Comparison of ENCODE assay signal across 8 cellular contexts in the genomic region with DNA sequence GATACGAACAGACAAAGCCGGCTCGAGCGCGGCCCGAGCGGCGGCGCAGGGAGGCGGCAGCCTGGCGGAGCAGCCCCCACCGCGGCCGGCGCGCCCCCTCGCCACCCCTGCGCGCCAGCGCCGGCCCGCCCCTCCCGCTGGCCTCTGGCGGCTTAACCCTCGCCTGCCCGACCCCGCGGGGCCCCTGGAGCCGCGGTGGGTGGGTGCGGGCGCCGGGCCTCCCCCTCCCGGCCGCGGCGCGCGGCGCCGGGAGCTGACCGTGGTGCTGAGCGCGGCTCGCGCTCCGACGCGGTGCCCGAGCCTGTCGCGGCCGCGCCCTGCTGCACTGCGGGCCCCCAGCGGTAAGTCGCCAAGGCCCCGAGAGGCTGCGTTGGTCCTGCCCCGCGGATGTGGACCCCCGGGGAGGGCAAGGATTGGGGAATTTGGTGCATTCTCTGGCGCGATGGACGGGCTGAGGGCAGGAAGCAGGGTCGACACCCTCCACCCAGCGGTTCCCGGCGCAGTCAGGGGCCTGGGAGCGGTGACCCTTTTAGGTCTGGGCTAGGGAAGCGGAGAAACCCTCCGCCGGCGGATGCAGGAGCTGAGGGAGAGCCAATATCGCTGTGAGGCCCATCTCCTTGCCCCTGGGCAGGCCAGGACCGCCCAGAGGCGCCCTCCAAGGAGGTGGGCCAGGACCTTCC. TPM values are rescaled to one million over a fixed set of nuclear protein-coding genes. Genes with fewer than 3 reads are reported as not detected.
A peak's percentile ranks its signal among the peaks of the same experiment; 100 is the strongest.
DNase-seq lines count a peak whose midpoint lies in the region; ATAC-seq and TF ChIP-seq lines count a peak whose summit lies in the region.

No MANE protein-coding gene starts in this region.

- H3K27ac ChIP-seq in BLaER1 treated with 17β-estradiol and CSF1 and Interleukin-3, amounts not matched to agents 10 nM and 100 nM, result no peak overlapping the region
- H3K27ac ChIP-seq in GM23248 (no peak overlapping the region), VCaP (peak overlapping the region; percentile 85)

- DNase-seq in GM23248 (peak; percentile 47), cardiac septum (ENCODE audit: low spot score) (peak; percentile 43), retinal pigment epithelial cell (ENCODE audit: low read depth) (no peak), CD14-positive monocyte (ENCODE audit: low spot score) (no peak)

- H3K27ac Mint-ChIP-seq in CD14-positive monocyte, result no peak overlapping the region

- no peaks in the 10 kb centered on the region for H3K36me3 ChIP-seq in BLaER1 treated with 17β-estradiol and CSF1 and Interleukin-3, amounts not matched to agents 10 nM and 100 nM
- H3K36me3 ChIP-seq in GM23248 (ENCODE audit: low read depth), result no peaks in the 10 kb centered on the region

- H3K9me2 ChIP-seq in GM23248 (ENCODE audit: insufficient read depth), result no peaks in the 10 kb centered on the region

- WGBS in GM23248 (ENCODE audit: low coverage in 1 of 2, low lambda C conversion rate in 2 of 2, missing lambda C conversion rate in 2 of 2), 2 experiments, result 3 to 8% methylated on average over 38 to 64 of the region's 77 CpGs

- H3K4me1 ChIP-seq in BLaER1 treated with 17β-estradiol and CSF1 and Interleukin-3, amounts not matched to agents 10 nM and 100 nM, result peaks cover 0 to 9% (median 7%) of the 10 kb centered on the region in 10 experiments; a peak in 11 of 20 replicates
- H3K4me1 ChIP-seq in GM23248 (ENCODE audit: insufficient read depth), result no peaks in the 10 kb centered on the region

- no peaks in the 10 kb centered on the region for H3K9me3 ChIP-seq in BLaER1 treated with 17β-estradiol and CSF1 and Interleukin-3, amounts not matched to agents 10 nM and 100 nM (replicated peaks in 1 of 11)
- H3K9me3 ChIP-seq in GM23248 (ENCODE audit: low read depth), result no peaks in the 10 kb centered on the region

- peak overlapping the region; percentile 56 to 73 (median 64) for H3K4me3 ChIP-seq in BLaER1 treated with 17β-estradiol and CSF1 and Interleukin-3, amounts not matched to agents 10 nM and 100 nM
- H3K4me3 ChIP-seq in GM23248 (no peak overlapping the region), retinal pigment epithelial cell (ENCODE audit: low read length) (peak overlapping the region; percentile 39)

- peak overlapping the region in 1 of 2 donors; percentile 79 for H3K4me3 Mint-ChIP-seq in CD14-positive monocyte

- H3K36me3 Mint-ChIP-seq in CD14-positive monocyte, result no peaks in the 10 kb centered on the region

- in situ Hi-C loops in GM23248 (cut with MboI), result no loop called here

- no peak overlapping the region for H2AFZ ChIP-seq in GM23248

- no peaks in the 10 kb centered on the region for H3F3A ChIP-seq in GM23248 (ENCODE audit: insufficient read depth)

- H3K27me3 Mint-ChIP-seq in CD14-positive monocyte (ENCODE audit: low read depth in 3 of 3), result peaks cover 38 to 48% (median 41%) of the 10 kb centered on the region in 3 donors

- H4K20me1 ChIP-seq in BLaER1 treated with 17β-estradiol and CSF1 and Interleukin-3, amounts not matched to agents 10 nM and 100 nM, result peaks cover 0 to 37% (median 9%) of the 10 kb centered on the region in 11 experiments; a peak in 12 of 22 replicates
- H4K20me1 ChIP-seq in GM23248 (ENCODE audit: insufficient read depth), result no peaks in the 10 kb centered on the region

- peaks cover 29 to 46% (median 36%) of the 10 kb centered on the region in 11 experiments for H3K27me3 ChIP-seq in BLaER1 treated with 17β-estradiol and CSF1 and Interleukin-3, amounts not matched to agents 10 nM and 100 nM
- peaks cover 22% of the 10 kb centered on the region for H3K27me3 ChIP-seq in GM23248 (replicated peaks; ENCODE audit: insufficient read depth)

- H3K9me3 Mint-ChIP-seq in CD14-positive monocyte, result peaks cover 0 to 7% (median 1%) of the 10 kb centered on the region in 7 donors

- intact Hi-C loops in cardiac septum (cut with DNase I), result no loop called here
- intact Hi-C loops in CD14-positive monocyte (cut with micrococcal nuclease), result no loop called here

- ATAC-seq in HG02623 (IDR thresholded peaks at IDR 0.05; ENCODE audit: unreplicated experiment) (no peak), HG02938 (IDR thresholded peaks at IDR 0.05; ENCODE audit: unreplicated experiment) (no peak)

- H3K9ac ChIP-seq in BLaER1 treated with 17β-estradiol and CSF1 and Interleukin-3, amounts not matched to agents 10 nM and 100 nM, result peak overlapping the region in 5 of 11 experiments; percentile 1 to 55 (median 37); a peak in 6 of 22 replicates
- H3K9ac ChIP-seq in GM23248, result no peak overlapping the region

- H3K4me2 ChIP-seq in BLaER1 treated with 17β-estradiol and CSF1 and Interleukin-3, amounts not matched to agents 10 nM and 100 nM, result peak overlapping the region; percentile 89 to 98 (median 96)
- no peak overlapping the region for H3K4me2 ChIP-seq in GM23248 (ENCODE audit: unreplicated experiment)

- no peaks in the 10 kb centered on the region for H3K79me2 ChIP-seq in GM23248 (ENCODE audit: insufficient read depth)

- TF ChIP-seq CTCF in VCaP (conservative IDR thresholded peaks at IDR 0.05), result peak; percentile 15; the same call in 1 of the 2 replicates
- TF ChIP-seq CTCF in retinal pigment epithelial cell (conservative IDR thresholded peaks at IDR 0.05; ENCODE audit: low read depth, low read length), result no peak
- no peak for TF ChIP-seq CTCF in CD14-positive monocyte (IDR thresholded peaks at IDR 0.05)

- no peaks in the 10 kb centered on the region for H3K4me1 Mint-ChIP-seq in CD14-positive monocyte

RNA-seq across cellular contexts. Expression of gene AMER3, which starts 0.8 kb away (rescaled TPM):
- not detected in 2 replicates for total RNA-seq in GM23248 (2014; rRNA removed; shearing (Covaris generic))
- not detected in 2 replicates for polyA plus RNA-seq in GM23248 (2016; fragmentation: Nextera tagmentation; extraction: Ambion mirVana)
- total RNA-seq in cardiac septum, result not detected
- polyA plus RNA-seq in CD14-positive monocyte, result not detected

RNA-seq across cellular contexts. Expression of gene GPR148, which starts 27.3 kb away (rescaled TPM):
- total RNA-seq in GM23248 (2014; rRNA removed; shearing (Covaris generic)), result not detected in 2 replicates
- not detected in 2 replicates for polyA plus RNA-seq in GM23248 (2016; fragmentation: Nextera tagmentation; extraction: Ambion mirVana)
- total RNA-seq in cardiac septum, result not detected
- polyA plus RNA-seq in CD14-positive monocyte, result not detected

Comparison
In these comparisons a context has a peak if more than half of its experiments do, and no peak if none do; other contexts are left out.
1. DNase-seq: peak in GM23248 (single experiment) and cardiac septum (single experiment); none in retinal pigment epithelial cell (single experiment) and CD14-positive monocyte (single experiment).